ENCODE assay signal across 8 cellular contexts in genomic region chr19:40147693-40148347, GRCh38. TPM values are rescaled to one million over a fixed set of nuclear protein-coding genes. Genes with fewer than 3 reads are reported as not detected.
DNase-seq lines count a peak whose midpoint lies in the region; ATAC-seq, FAIRE-seq and TF ChIP-seq lines count a peak whose summit lies in the region.

No MANE protein-coding gene starts in this region.

- no peak overlapping the region for H2BK15ac ChIP-seq in H9 (ENCODE audit: low read depth, low read length)

- no peaks in the 10 kb centered on the region for H3K79me1 ChIP-seq in H9 (ENCODE audit: insufficient read depth, low read depth, low read length, poor library complexity, severe bottlenecking)

- FAIRE-seq in kidney (lab: Jason Lieb, UNC), result no peak

- H2BK12ac ChIP-seq in H9 (ENCODE audit: insufficient read length, low read depth, low read length), result no peak overlapping the region

- ATAC-seq in activated naive CD8-positive, alpha-beta T cell treated with anti-CD3 and anti-CD28 coated beads, Interleukin-2, amount 10 ng/mL, durations not matched to agents 7 days and 5 days (ENCODE audit: low read depth), result no peak
- ATAC-seq in HG02759 (IDR thresholded peaks at IDR 0.05; ENCODE audit: unreplicated experiment), result no peak

- no peak overlapping the region for H3K4me3 ChIP-seq in kidney (ENCODE audit: low read length in 2 of 2)

- H3K4ac ChIP-seq in H9 (ENCODE audit: low read depth, low read length), result no peak overlapping the region

- no peak overlapping the region for H3T11ph ChIP-seq in H9 (ENCODE audit: low read length)

- no peak overlapping the region for H3K27ac ChIP-seq in kidney (ENCODE audit: low read depth in 2 of 2, low read length in 2 of 2)
- no peak overlapping the region for H3K27ac ChIP-seq in H9 (ENCODE audit: insufficient read length, low read depth, low read length)

- DNase-seq in AG20443 (ENCODE audit: low spot score) (peak; percentile 78), HT-29 (ENCODE audit: low spot score) (peak; percentile 57), kidney (peak; percentile 37), NCI-H2081 (lab: John Stamatoyannopoulos, UW) (no peak), mesothelial cell of epicardium (ENCODE audit: low spot score in 2 of 2, unreplicated experiment in 2 of 2) (no peak), H9 (no peak)
- DNase-seq in activated naive CD8-positive, alpha-beta T cell treated with anti-CD3 and anti-CD28 coated beads, Interleukin-2, amount 10 ng/mL, durations not matched to agents 7 days and 5 days, result no peak

- H3K9me3 ChIP-seq in kidney (ENCODE audit: control insufficient read depth in 1 of 2, low read length in 2 of 2) (no peaks in the 10 kb centered on the region), H9 (ENCODE audit: control insufficient read depth, low read depth, low read length) (no peaks in the 10 kb centered on the region)

- intact Hi-C loops in kidney (cut with DNase I), result no loop called here

- H3K9me3 Mint-ChIP-seq in activated naive CD8-positive, alpha-beta T cell treated with anti-CD3 and anti-CD28 coated beads, Interleukin-2, amount 10 ng/mL, durations not matched to agents 7 days and 5 days, result no peaks in the 10 kb centered on the region
- H3K9me3 Mint-ChIP-seq in mesothelial cell of epicardium, result no peaks in the 10 kb centered on the region
- no peaks in the 10 kb centered on the region for H3K9me3 Mint-ChIP-seq in H9

- H3K27ac Mint-ChIP-seq in activated naive CD8-positive, alpha-beta T cell treated with anti-CD3 and anti-CD28 coated beads, Interleukin-2, amount 10 ng/mL, durations not matched to agents 7 days and 5 days, result no peak overlapping the region
- H3K27ac Mint-ChIP-seq in mesothelial cell of epicardium (no peak overlapping the region), H9 (peak overlapping the region in 1 of 3 experiments; percentile 7; a peak in 2 of 7 replicates)

- H3K4me1 ChIP-seq in kidney (ENCODE audit: control insufficient read depth in 1 of 2, insufficient read depth in 1 of 2, low read depth in 1 of 2, low read length in 2 of 2) (no peaks in the 10 kb centered on the region), H9 (ENCODE audit: insufficient read depth, low read length) (no peaks in the 10 kb centered on the region)

- no peak overlapping the region for H4K91ac ChIP-seq in H9 (ENCODE audit: insufficient read length, low read depth, low read length)

- no peak overlapping the region for H2AK5ac ChIP-seq in H9 (ENCODE audit: insufficient read length, low read length)

- H3K23me2 ChIP-seq in H9 (ENCODE audit: insufficient read length, low read depth, low read length, poor library complexity, severe bottlenecking), result no peaks in the 10 kb centered on the region

- H3K36me3 Mint-ChIP-seq in activated naive CD8-positive, alpha-beta T cell treated with anti-CD3 and anti-CD28 coated beads, Interleukin-2, amount 10 ng/mL, durations not matched to agents 7 days and 5 days, result no peaks in the 10 kb centered on the region
- H3K36me3 Mint-ChIP-seq in mesothelial cell of epicardium (no peaks in the 10 kb centered on the region), H9 (ENCODE audit: insufficient read depth in 1 of 3, low read depth in 3 of 3) (no peaks in the 10 kb centered on the region)

- no peak overlapping the region for H3K56ac ChIP-seq in H9 (ENCODE audit: insufficient read length, low read depth, low read length)

- no peaks in the 10 kb centered on the region for H3K36me3 ChIP-seq in kidney (ENCODE audit: control insufficient read depth in 1 of 2, insufficient read depth in 2 of 2, low read length in 2 of 2)

- H3K27me3 Mint-ChIP-seq in activated naive CD8-positive, alpha-beta T cell treated with anti-CD3 and anti-CD28 coated beads, Interleukin-2, amount 10 ng/mL, durations not matched to agents 7 days and 5 days, result no peaks in the 10 kb centered on the region
- peaks cover 12% of the 10 kb centered on the region for H3K27me3 Mint-ChIP-seq in mesothelial cell of epicardium (ENCODE audit: low read depth)
- no peaks in the 10 kb centered on the region; the same call in 1 of the 2 replicates for H3K27me3 Mint-ChIP-seq in H9 (ENCODE audit: low read depth)

- WGBS in H9 (ENCODE audit: extremely low coverage, insufficient read length, low lambda C conversion rate), result no CpG with 5 or more reads among the region's 21 CpGs

- no peak overlapping the region for H3K18ac ChIP-seq in H9 (ENCODE audit: insufficient read length, low read depth, low read length)

- no peaks in the 10 kb centered on the region for H3K79me2 ChIP-seq in H9 (ENCODE audit: insufficient read depth, low read length)

- H2BK20ac ChIP-seq in H9 (ENCODE audit: low read depth, low read length, poor library complexity, severe bottlenecking), result no peak overlapping the region

- H3K9ac ChIP-seq in kidney (ENCODE audit: low read length in 2 of 2), result no peak overlapping the region
- H3K9ac ChIP-seq in H9 (ENCODE audit: extremely low read depth, insufficient read length, low read length), result no peak overlapping the region

- TF ChIP-seq CTCF in kidney (IDR thresholded peaks at IDR 0.05; ENCODE audit: borderline replicate concordance, extremely low read depth, insufficient read depth) (no peak), mesothelial cell of epicardium (IDR thresholded peaks at IDR 0.05; ENCODE audit: unreplicated experiment) (no peak), H9 (conservative IDR thresholded peaks at IDR 0.05) (no peak)

- no peak overlapping the region for H2AFZ ChIP-seq in H9 (ENCODE audit: low read length)

- no peak overlapping the region for H3K14ac ChIP-seq in H9 (ENCODE audit: insufficient read depth, low read length)

- H3K4me1 Mint-ChIP-seq in activated naive CD8-positive, alpha-beta T cell treated with anti-CD3 and anti-CD28 coated beads, Interleukin-2, amount 10 ng/mL, durations not matched to agents 7 days and 5 days, result peaks cover 26% of the 10 kb centered on the region
- H3K4me1 Mint-ChIP-seq in mesothelial cell of epicardium (no peaks in the 10 kb centered on the region), H9 (no peaks in the 10 kb centered on the region)

- no peaks in the 10 kb centered on the region for H3K27me3 ChIP-seq in H9 (ENCODE audit: insufficient read depth, low read length)

- H3K4me2 ChIP-seq in H9 (ENCODE audit: insufficient read depth, insufficient read length, low read length), result no peak overlapping the region

- POLR2A ChIA-PET in activated naive CD8-positive, alpha-beta T cell treated with anti-CD3 and anti-CD28 coated beads, Interleukin-2, amount 10 ng/mL, durations not matched to agents 7 days and 5 days (lab: Charles Lee), result no interaction called here

- no peak overlapping the region for H4K5ac ChIP-seq in H9 (ENCODE audit: insufficient read length, low read depth, low read length)

- no peak overlapping the region for H3K23ac ChIP-seq in H9 (ENCODE audit: insufficient read length, low read depth, low read length)

- H4K20me1 ChIP-seq in H9 (ENCODE audit: control insufficient read depth, insufficient read depth, insufficient read length), result no peaks in the 10 kb centered on the region

- H3K4me3 Mint-ChIP-seq in activated naive CD8-positive, alpha-beta T cell treated with anti-CD3 and anti-CD28 coated beads, Interleukin-2, amount 10 ng/mL, durations not matched to agents 7 days and 5 days, result peak overlapping the region; percentile 1
- H3K4me3 Mint-ChIP-seq in mesothelial cell of epicardium, result no peak overlapping the region
- no peak overlapping the region for H3K4me3 Mint-ChIP-seq in H9

- no peak overlapping the region for H4K8ac ChIP-seq in H9 (replicated peaks; ENCODE audit: insufficient read length, low read depth, low read length)

- H2BK120ac ChIP-seq in H9 (ENCODE audit: low read depth, low read length, poor library complexity, severe bottlenecking), result no peak overlapping the region

- no peak overlapping the region for H2BK5ac ChIP-seq in H9 (ENCODE audit: insufficient read length, low read length)

RNA-seq across cellular contexts. Expression of gene MAP3K10, which starts 43.4 kb away (rescaled TPM):
- 9.7 and 15.2 TPM in 2 replicates for total RNA-seq in HT-29 (2014; rRNA removed; shearing (Covaris generic))
- total RNA-seq in activated naive CD8-positive, alpha-beta T cell treated with anti-CD3 and anti-CD28 coated beads, Interleukin-2, amount 10 ng/mL, durations not matched to agents 7 days and 5 days, result 10 to 100 TPM; 25.6 to 26.4 TPM
- total RNA-seq in kidney (17.3 TPM), mesothelial cell of epicardium (30.7 to 32.7 TPM (median 31.4 TPM) in 3 replicates), H9 (2021) (17.7 and 19.0 TPM in 2 replicates)
- polyA plus RNA-seq in kidney (ENCODE audit: insufficient read depth, low read depth, low replicate concordance), result 15.0 TPM

RNA-seq across cellular contexts. Expression of gene ZNF780A, which starts 57.1 kb away (rescaled TPM):
- total RNA-seq in HT-29 (2014; rRNA removed; shearing (Covaris generic)), result 9.3 and 11.9 TPM in 2 replicates
- total RNA-seq in activated naive CD8-positive, alpha-beta T cell treated with anti-CD3 and anti-CD28 coated beads, Interleukin-2, amount 10 ng/mL, durations not matched to agents 7 days and 5 days, result 10 to 100 TPM; 30.2 to 32.2 TPM
- total RNA-seq in kidney (26.2 TPM), mesothelial cell of epicardium (14.6 to 17.3 TPM (median 17.0 TPM) in 3 replicates), H9 (2021) (16.7 and 18.7 TPM in 2 replicates)
- 11.8 TPM for polyA plus RNA-seq in kidney (ENCODE audit: insufficient read depth, low read depth, low replicate concordance)

Comparison
In these comparisons a context has a peak if more than half of its experiments do, and no peak if none do; other contexts are left out.
1. DNase-seq: peak in AG20443 (single experiment), HT-29 (single experiment) and kidney (single experiment); none in activated naive CD8-positive, alpha-beta T cell treated with anti-CD3 and anti-CD28 coated beads, Interleukin-2, amount 10 ng/mL, durations not matched to agents 7 days and 5 days (single experiment), NCI-H2081 (0 of 2), mesothelial cell of epicardium (0 of 2) and H9 (single experiment).